In the genomic region with DNA sequence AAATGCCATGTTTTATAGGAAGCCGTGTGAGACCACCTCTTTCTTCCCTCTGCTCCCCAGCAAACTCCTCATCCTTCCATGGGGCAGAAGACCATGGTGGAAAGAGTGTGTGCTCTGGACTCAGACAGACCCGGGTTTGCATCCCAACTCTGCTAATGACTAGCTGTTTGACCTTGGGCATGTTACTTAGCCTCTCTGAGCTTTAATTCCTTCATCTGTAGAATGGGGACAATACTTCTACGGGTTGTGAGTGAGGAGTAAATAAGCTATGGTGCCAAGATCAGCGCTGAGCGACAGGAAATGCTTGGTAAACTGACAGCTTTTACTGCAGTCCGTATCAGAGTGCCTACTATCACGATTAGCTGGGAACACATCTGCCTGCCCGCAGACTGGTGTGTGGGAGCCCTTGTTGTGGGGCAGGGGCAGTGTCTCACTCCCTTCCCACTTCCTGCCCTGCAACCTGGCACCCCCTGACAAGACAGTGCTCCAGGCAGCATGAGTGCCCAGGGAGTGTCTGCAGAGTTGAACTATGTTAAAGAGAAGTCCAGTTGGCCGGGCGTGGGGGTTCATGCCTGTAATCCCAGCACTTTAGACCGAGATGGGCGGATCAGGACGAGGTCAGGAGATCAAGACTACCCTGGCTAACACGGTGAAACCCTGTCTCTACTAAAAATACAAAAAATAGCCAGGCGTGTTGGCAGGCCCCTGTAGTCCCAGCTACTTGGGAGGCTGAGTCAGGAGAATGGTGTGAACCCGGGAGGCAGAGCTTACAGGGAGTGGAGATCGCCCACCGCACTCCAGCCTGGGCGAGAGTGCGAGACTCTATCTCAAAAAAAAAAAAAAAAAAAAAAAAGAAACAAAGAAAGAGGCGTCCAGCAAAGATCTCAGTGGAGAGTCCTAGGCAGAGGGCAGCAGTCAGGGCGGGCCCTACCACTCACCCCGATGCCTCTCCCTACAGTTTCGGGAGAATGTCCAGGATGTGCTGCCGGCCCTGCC, we compare ENCODE assay signal across 10 cellular contexts. TPM values are rescaled to one million over a fixed set of nuclear protein-coding genes. Genes with fewer than 3 reads are reported as not detected.
DNase-seq lines count a peak whose midpoint lies in the region; ATAC-seq and TF ChIP-seq lines count a peak whose summit lies in the region.
"Had no signal": no experiment of that assay in that cellular context is flagged by ENCODE, and none has a peak within 500 bp of the region (broad histone marks: within the 10 kb centered on the region; RNA-seq: fewer than 3 reads in every experiment).

No MANE protein-coding gene starts in this region.

- no peak overlapping the region for H3K27ac ChIP-seq in BLaER1 treated with 17β-estradiol and CSF1 and Interleukin-3, amounts not matched to agents 10 nM and 100 nM
- no peak overlapping the region for H3K27ac ChIP-seq in Karpas-422 (ENCODE audit: low read length)
- H3K27ac ChIP-seq in naive thymus-derived CD4-positive, alpha-beta T cell (ENCODE audit: low read depth, low read length) = peak overlapping the region; percentile 77

- POLR2A ChIA-PET in MCF 10A (lab: Yijun Ruan, JAX) = interaction anchor here (0.6 to 16.9 kb wide), 6 partner anchors 10 to 278 kb away, joined by 3 to 532 read pairs (median 10); a partner anchor contains a TSS
- POLR2A ChIA-PET in naive thymus-derived CD4-positive, alpha-beta T cell (lab: Charles Lee) = interaction anchor here (1.2 to 12.2 kb wide), 3 partner anchors 12 to 42 kb away, joined by 3 to 158 read pairs (median 52); a partner anchor contains a TSS

- no peaks in the 10 kb centered on the region for H3K9me2 ChIP-seq in Karpas-422 (replicated peaks; ENCODE audit: insufficient read depth, low read length)

- peak overlapping the region; percentile 92 for H3K27ac Mint-ChIP-seq in MCF 10A (ENCODE audit: low read depth, unreplicated experiment)
- peak overlapping the region; percentile 51 to 92 (median 89) for H3K27ac Mint-ChIP-seq in naive thymus-derived CD4-positive, alpha-beta T cell

- H3K4me1 Mint-ChIP-seq in MCF 10A (ENCODE audit: insufficient read depth, unreplicated experiment) = peaks cover 30% of the 10 kb centered on the region
- H3K4me1 Mint-ChIP-seq in naive thymus-derived CD4-positive, alpha-beta T cell = peaks cover 16 to 56% (median 32%) of the 10 kb centered on the region in 7 donors

- H3K4me1 ChIP-seq in BLaER1 treated with 17β-estradiol and CSF1 and Interleukin-3, amounts not matched to agents 10 nM and 100 nM = peaks cover 28 to 45% (median 35%) of the 10 kb centered on the region in 10 experiments
- H3K4me1 ChIP-seq in Karpas-422 (ENCODE audit: low read length) (peaks cover 14% of the 10 kb centered on the region), BE2C (no peaks in the 10 kb centered on the region)
- peaks cover 12 to 22% of the 10 kb centered on the region in 2 donors for H3K4me1 ChIP-seq in naive thymus-derived CD4-positive, alpha-beta T cell (ENCODE audit: control insufficient read depth in 2 of 2, insufficient read depth in 2 of 2, low read length in 2 of 2)

- no peak overlapping the region for H3K4me3 ChIP-seq in BLaER1 treated with 17β-estradiol and CSF1 and Interleukin-3, amounts not matched to agents 10 nM and 100 nM
- H3K4me3 ChIP-seq in Karpas-422 (ENCODE audit: low read length) = peak overlapping the region; percentile 66; the same call in 1 of the 2 replicates
- peak overlapping the region; percentile 38 for H3K4me3 ChIP-seq in naive thymus-derived CD4-positive, alpha-beta T cell (ENCODE audit: low read length)
- H3K4me3 ChIP-seq in BE2C (ENCODE audit: low read depth, low read length) = no peak overlapping the region

- H3K27me3 Mint-ChIP-seq in MCF 10A (ENCODE audit: insufficient read depth, unreplicated experiment) = no peaks in the 10 kb centered on the region
- peaks cover 0 to 5% (median 0%) of the 10 kb centered on the region in 5 donors for H3K27me3 Mint-ChIP-seq in naive thymus-derived CD4-positive, alpha-beta T cell

- H4K20me1 ChIP-seq in BLaER1 treated with 17β-estradiol and CSF1 and Interleukin-3, amounts not matched to agents 10 nM and 100 nM = peaks cover 0 to 23% (median 0%) of the 10 kb centered on the region in 11 experiments; a peak in 7 of 22 replicates
- H4K20me1 ChIP-seq in Karpas-422 (ENCODE audit: insufficient read depth, low read depth, low read length) = no peaks in the 10 kb centered on the region

- H3K79me2 ChIP-seq in Karpas-422 (ENCODE audit: low read length) = peaks cover 24% of the 10 kb centered on the region

- peaks cover 34% of the 10 kb centered on the region for H3K36me3 Mint-ChIP-seq in MCF 10A (ENCODE audit: insufficient read depth, unreplicated experiment)
- H3K36me3 Mint-ChIP-seq in naive thymus-derived CD4-positive, alpha-beta T cell = peaks cover 0 to 4% (median 3%) of the 10 kb centered on the region in 5 donors

- no peak for ATAC-seq in naive thymus-derived CD4-positive, alpha-beta T cell
- ATAC-seq in HG03457 (IDR thresholded peaks at IDR 0.05; ENCODE audit: unreplicated experiment) = no peak

- H3K9me3 ChIP-seq in BLaER1 treated with 17β-estradiol and CSF1 and Interleukin-3, amounts not matched to agents 10 nM and 100 nM (replicated peaks in 1 of 11) = no peaks in the 10 kb centered on the region
- H3K9me3 ChIP-seq in Karpas-422 (ENCODE audit: low read length) (no peaks in the 10 kb centered on the region), BE2C (no peaks in the 10 kb centered on the region)
- H3K9me3 ChIP-seq in naive thymus-derived CD4-positive, alpha-beta T cell (ENCODE audit: control insufficient read depth in 2 of 3, low read length in 3 of 3) = no peaks in the 10 kb centered on the region
- H3K9me3 ChIP-seq: adrenal gland had no signal

- CTCF ChIA-PET in MCF 10A (lab: Yijun Ruan, JAX) = interaction anchor here (0.9 to 3.0 kb wide), 11 partner anchors 10 to 111 kb away, joined by 3 to 26 read pairs (median 4); a partner anchor contains a TSS
- CTCF ChIA-PET in naive thymus-derived CD4-positive, alpha-beta T cell (lab: Charles Lee) = interaction anchor here (0.6 to 2.9 kb wide), 4 partner anchors 10 to 129 kb away, joined by 3 to 12 read pairs (median 6); a partner anchor contains a TSS

- no peak for TF ChIP-seq CTCF in MCF 10A (IDR thresholded peaks at IDR 0.05; ENCODE audit: unreplicated experiment)
- TF ChIP-seq CTCF in BE2C (IDR thresholded peaks at IDR 0.05; ENCODE audit: low read depth, low read length) = no peak

- intact Hi-C loops in MCF 10A (cut with micrococcal nuclease) = no loop called here
- intact Hi-C loops in naive thymus-derived CD4-positive, alpha-beta T cell (cut with micrococcal nuclease) = loop anchor here in 1 of 2 donors (10.0 kb wide), 1 partner anchor 356 kb away; no protein-coding TSS in a partner anchor

- no peak overlapping the region for H2AFZ ChIP-seq in Karpas-422 (ENCODE audit: low read length)

- H3K27me3 ChIP-seq in BLaER1 treated with 17β-estradiol and CSF1 and Interleukin-3, amounts not matched to agents 10 nM and 100 nM = peaks cover 0 to 17% (median 4%) of the 10 kb centered on the region in 11 experiments; a peak in 11 of 22 replicates
- H3K27me3 ChIP-seq in Karpas-422 (ENCODE audit: low read length) (no peaks in the 10 kb centered on the region), BE2C (peaks cover 5% of the 10 kb centered on the region; the same call in 1 of the 2 replicates)
- H3K27me3 ChIP-seq in naive thymus-derived CD4-positive, alpha-beta T cell (ENCODE audit: control insufficient read depth in 2 of 2, insufficient read depth in 2 of 2, low read length in 2 of 2) = no peaks in the 10 kb centered on the region
- H3K27me3 ChIP-seq: adrenal gland had no signal

- BruUV-seq in MCF 10A (replicated peaks; lab: Mats Ljungman, UMichigan) = no TSS peak

- peaks cover 0 to 8% (median 0%) of the 10 kb centered on the region in 11 experiments; a peak in 2 of 22 replicates for H3K36me3 ChIP-seq in BLaER1 treated with 17β-estradiol and CSF1 and Interleukin-3, amounts not matched to agents 10 nM and 100 nM
- 0 out of 2 replicates have a peak, but pooled peaks cover 4% of the 10 kb centered on the region for H3K36me3 ChIP-seq in Karpas-422 (ENCODE audit: insufficient read depth, low read length)
- peaks cover 0 to 4% (median 0%) of the 10 kb centered on the region in 3 experiments for H3K36me3 ChIP-seq in naive thymus-derived CD4-positive, alpha-beta T cell (ENCODE audit: control insufficient read depth in 2 of 3, insufficient read depth in 3 of 3, low read length in 3 of 3)
- H3K36me3 ChIP-seq in BE2C = no peaks in the 10 kb centered on the region
- H3K36me3 ChIP-seq: adrenal gland had no signal

- H3K9me3 Mint-ChIP-seq in MCF 10A (ENCODE audit: unreplicated experiment) = no peaks in the 10 kb centered on the region
- no peaks in the 10 kb centered on the region for H3K9me3 Mint-ChIP-seq in naive thymus-derived CD4-positive, alpha-beta T cell

- DNase-seq in Karpas-422 (no peak), MCF 10A (ENCODE audit: unreplicated experiment) (peak; percentile 37), NCI-H2171 treated with DMSO at 0.1 percent for 48 hours (lab: John Stamatoyannopoulos, UW) (no peak), BE2C (no peak), mucosa of gallbladder (ENCODE audit: low spot score) (no peak)
- peak in 1 of 9 donors; percentile 22 for DNase-seq in naive thymus-derived CD4-positive, alpha-beta T cell
- DNase-seq: adrenal gland, NCI-H2107 had no signal

- H3K4me3 Mint-ChIP-seq in MCF 10A (ENCODE audit: unreplicated experiment) = peak overlapping the region; percentile 85
- H3K4me3 Mint-ChIP-seq in naive thymus-derived CD4-positive, alpha-beta T cell = peak overlapping the region; percentile 85 to 95 (median 90)

- H3K9ac ChIP-seq in BLaER1 treated with 17β-estradiol and CSF1 and Interleukin-3, amounts not matched to agents 10 nM and 100 nM = peak overlapping the region in 2 of 11 experiments; percentile 70 to 79; a peak in 2 of 22 replicates
- no peak overlapping the region for H3K9ac ChIP-seq in Karpas-422 (ENCODE audit: low read length)

- H3K4me2 ChIP-seq in BLaER1 treated with 17β-estradiol and CSF1 and Interleukin-3, amounts not matched to agents 10 nM and 100 nM = peak overlapping the region; percentile 86 to 99 (median 94)
- no peak overlapping the region for H3K4me2 ChIP-seq in Karpas-422 (ENCODE audit: low read depth, low read length, poor library complexity, severe bottlenecking)

RNA-seq across cellular contexts. Expression of a gene that starts 2.2 kb away (rescaled TPM):
- total RNA-seq in Karpas-422 (2014; rRNA removed; shearing (Covaris generic); ENCODE audit: low replicate concordance) = 8.4 and 11.6 TPM in 2 replicates
- total RNA-seq in MCF 10A (2022) (20.0 and 29.1 TPM in 2 replicates), mucosa of gallbladder (35.4 TPM)
- total RNA-seq in naive thymus-derived CD4-positive, alpha-beta T cell = 100 to 1,000 TPM in 1 of 5 experiments, 10 to 100 TPM in 4; 10.7 to 147 (median 16.5) TPM
- polyA plus RNA-seq in naive thymus-derived CD4-positive, alpha-beta T cell = 10 to 100 TPM; 12.7 to 20.7 TPM
- 1.6 TPM for polyA plus RNA-seq in BE2C (2012; ENCODE audit: insufficient read depth, insufficient read length, low read depth)

RNA-seq across cellular contexts. Expression of a gene that starts 11.8 kb away (rescaled TPM):
- total RNA-seq in Karpas-422 (2014; rRNA removed; shearing (Covaris generic); ENCODE audit: low replicate concordance) = 4.0 and 16.9 TPM in 2 replicates
- total RNA-seq in MCF 10A (2022) (18.4 and 19.6 TPM in 2 replicates), mucosa of gallbladder (31.2 TPM)
- 10 to 100 TPM in 1 of 5 experiments, 1 to 10 TPM in 4; 4.3 to 10.8 (median 5.3) TPM for total RNA-seq in naive thymus-derived CD4-positive, alpha-beta T cell
- 1 to 10 TPM in 1 of 2 donors, under 1 TPM in 1; 0.08 to 1.1 TPM for polyA plus RNA-seq in naive thymus-derived CD4-positive, alpha-beta T cell
- 16.6 TPM for polyA plus RNA-seq in BE2C (2012; ENCODE audit: insufficient read depth, insufficient read length, low read depth)

RNA-seq across cellular contexts. Expression of a gene that starts 26.6 kb away (rescaled TPM):
- total RNA-seq in Karpas-422 (2014; rRNA removed; shearing (Covaris generic); ENCODE audit: low replicate concordance) = 69.4 and 120 TPM in 2 replicates
- total RNA-seq in MCF 10A (2022) = 23.2 and 31.6 TPM in 2 replicates
- total RNA-seq in naive thymus-derived CD4-positive, alpha-beta T cell = 10 to 100 TPM; 10.2 to 68.2 (median 23.6) TPM
- 10 to 100 TPM; 26.7 to 30.4 TPM for polyA plus RNA-seq in naive thymus-derived CD4-positive, alpha-beta T cell
- polyA plus RNA-seq in BE2C (2012; ENCODE audit: insufficient read depth, insufficient read length, low read depth) = 112 TPM
- total RNA-seq in mucosa of gallbladder = 20.0 TPM

RNA-seq across cellular contexts. Expression of a gene that starts 42.2 kb away (rescaled TPM):
- total RNA-seq in Karpas-422 (2014; rRNA removed; shearing (Covaris generic); ENCODE audit: low replicate concordance) = 0.69 and 0.82 TPM in 2 replicates
- total RNA-seq in MCF 10A (2022) (1.1 and 1.7 TPM in 2 replicates), mucosa of gallbladder (6.5 TPM)
- total RNA-seq in naive thymus-derived CD4-positive, alpha-beta T cell = 1 to 10 TPM; 1.8 to 6.9 (median 3.2) TPM
- polyA plus RNA-seq in naive thymus-derived CD4-positive, alpha-beta T cell = 1 to 10 TPM; 1.4 to 2.1 TPM
- 3.4 TPM for polyA plus RNA-seq in BE2C (2012; ENCODE audit: insufficient read depth, insufficient read length, low read depth)

RNA-seq across cellular contexts. Expression of a gene that starts 42.3 kb away (rescaled TPM):
- 79.0 and 111 TPM in 2 replicates for total RNA-seq in Karpas-422 (2014; rRNA removed; shearing (Covaris generic); ENCODE audit: low replicate concordance)
- 167 and 193 TPM in 2 replicates for total RNA-seq in MCF 10A (2022)
- 100 to 1,000 TPM; 267 to 341 (median 284) TPM for total RNA-seq in naive thymus-derived CD4-positive, alpha-beta T cell
- 100 to 1,000 TPM in 1 of 2 donors, 10 to 100 TPM in 1; 83.2 to 115 TPM for polyA plus RNA-seq in naive thymus-derived CD4-positive, alpha-beta T cell
- polyA plus RNA-seq in BE2C (2012; ENCODE audit: insufficient read depth, insufficient read length, low read depth) = 394 TPM
- total RNA-seq in mucosa of gallbladder = 179 TPM

Comparison
In these comparisons a context has a peak if more than half of its experiments do, and no peak if none do; other contexts are left out.
1. H3K4me3 ChIP-seq: peak in Karpas-422 (single experiment) and naive thymus-derived CD4-positive, alpha-beta T cell (single experiment); none in BLaER1 treated with 17β-estradiol and CSF1 and Interleukin-3, amounts not matched to agents 10 nM and 100 nM (0 of 10) and BE2C (single experiment).